Comparison of ENCODE assay signal across 15 cellular contexts in genomic region chrX:74372272-74372671, GRCh38.
"Had no signal": no experiment of that assay in that cellular context is flagged by ENCODE, and none has a peak within 500 bp of the region (broad histone marks: within the 10 kb centered on the region; RNA-seq: fewer than 3 reads in every experiment).

No MANE protein-coding gene starts in this region.

- H3K9me3 Mint-ChIP-seq: naive thymus-derived CD8-positive, alpha-beta T cell; stimulated activated naive B cell treated with anti-CD40 and anti-IgM and Interleukin-4, amounts not matched to agents 10 μg/mL and 1 μg/mL and 100 μg/mL, for 72 hours had no signal

- H3K4me3 Mint-ChIP-seq: naive thymus-derived CD8-positive, alpha-beta T cell; stimulated activated naive B cell treated with anti-CD40 and anti-IgM and Interleukin-4, amounts not matched to agents 10 μg/mL and 1 μg/mL and 100 μg/mL, for 72 hours; type B pancreatic cell had no signal

- H3K27me3 ChIP-seq: esophagus squamous epithelium, hepatocyte, neutrophil, sigmoid colon, suprapubic skin, thyroid gland had no signal

- H3K36me3 Mint-ChIP-seq: naive thymus-derived CD8-positive, alpha-beta T cell; stimulated activated naive B cell treated with anti-CD40 and anti-IgM and Interleukin-4, amounts not matched to agents 10 μg/mL and 1 μg/mL and 100 μg/mL, for 72 hours; type B pancreatic cell had no signal

- H3K4me2 ChIP-seq: hepatocyte had no signal

- H3K4me1 ChIP-seq: esophagus squamous epithelium, sigmoid colon, suprapubic skin, thyroid gland had no signal

- H3K27me3 Mint-ChIP-seq: stimulated activated naive B cell treated with anti-CD40 and anti-IgM and Interleukin-4, amounts not matched to agents 10 μg/mL and 1 μg/mL and 100 μg/mL, for 72 hours had no signal

- H3K4me1 Mint-ChIP-seq: naive thymus-derived CD8-positive, alpha-beta T cell had no signal

- H3K9me3 ChIP-seq: esophagus squamous epithelium, mucosa of descending colon, neutrophil, sigmoid colon, suprapubic skin, thyroid gland had no signal

- H2AFZ ChIP-seq: hepatocyte had no signal

- H3K79me2 ChIP-seq: hepatocyte had no signal

- DNase-seq: effector memory CD4-positive, alpha-beta T cell; esophagus squamous epithelium; mucosa of descending colon; naive thymus-derived CD8-positive, alpha-beta T cell; posterior cingulate gyrus; sigmoid colon; stimulated activated CD4-positive, alpha-beta T cell treated with anti-CD3 and anti-CD28 coated beads, Interleukin-2, amount 100 ng/mL, for 24 hours; stimulated activated CD4-positive, alpha-beta T cell treated with anti-CD3 and anti-CD28 coated beads, Interleukin-4, amount 100 ng/mL, for 4 hours; stimulated activated naive B cell treated with anti-CD40 and anti-IgM and Interleukin-4, amounts not matched to agents 10 μg/mL and 1 μg/mL and 100 μg/mL, for 72 hours had no signal

- H3K36me3 ChIP-seq: esophagus squamous epithelium, neutrophil, sigmoid colon, suprapubic skin, thyroid gland had no signal

- H3K27ac Mint-ChIP-seq: naive thymus-derived CD8-positive, alpha-beta T cell; stimulated activated naive B cell treated with anti-CD40 and anti-IgM and Interleukin-4, amounts not matched to agents 10 μg/mL and 1 μg/mL and 100 μg/mL, for 72 hours; type B pancreatic cell had no signal

- H3K27ac ChIP-seq: esophagus squamous epithelium, hepatocyte, neutrophil, sigmoid colon, skin epidermis, suprapubic skin, thyroid gland had no signal

- H3K4me3 ChIP-seq: esophagus squamous epithelium, hepatocyte, mucosa of descending colon, sigmoid colon, skin epidermis, suprapubic skin, thyroid gland had no signal

- ATAC-seq: mucosa of descending colon; naive thymus-derived CD8-positive, alpha-beta T cell; stimulated activated naive B cell treated with anti-CD40 and anti-IgM and Interleukin-4, amounts not matched to agents 10 μg/mL and 1 μg/mL and 100 μg/mL, for 72 hours had no signal
